In genomic region chr6:106788761-106789160, GRCh38 we compare ENCODE assay signal across 1 cellular context.
TF ChIP-seq lines count a peak whose summit lies in the region.

No MANE protein-coding gene starts in this region.

TF ChIP-seq in H1, 55 proteins besides CTCF, POLR2A, EP300 and RAD21:
- TF ChIP-seq SAP30 (IDR thresholded peaks at IDR 0.05; ENCODE audit: insufficient read depth, insufficient replicate concordance, low read length): no peak
- TF ChIP-seq CEBPB (IDR thresholded peaks at IDR 0.05; ENCODE audit: low read depth, low read length): no peak
